In the genomic region with DNA sequence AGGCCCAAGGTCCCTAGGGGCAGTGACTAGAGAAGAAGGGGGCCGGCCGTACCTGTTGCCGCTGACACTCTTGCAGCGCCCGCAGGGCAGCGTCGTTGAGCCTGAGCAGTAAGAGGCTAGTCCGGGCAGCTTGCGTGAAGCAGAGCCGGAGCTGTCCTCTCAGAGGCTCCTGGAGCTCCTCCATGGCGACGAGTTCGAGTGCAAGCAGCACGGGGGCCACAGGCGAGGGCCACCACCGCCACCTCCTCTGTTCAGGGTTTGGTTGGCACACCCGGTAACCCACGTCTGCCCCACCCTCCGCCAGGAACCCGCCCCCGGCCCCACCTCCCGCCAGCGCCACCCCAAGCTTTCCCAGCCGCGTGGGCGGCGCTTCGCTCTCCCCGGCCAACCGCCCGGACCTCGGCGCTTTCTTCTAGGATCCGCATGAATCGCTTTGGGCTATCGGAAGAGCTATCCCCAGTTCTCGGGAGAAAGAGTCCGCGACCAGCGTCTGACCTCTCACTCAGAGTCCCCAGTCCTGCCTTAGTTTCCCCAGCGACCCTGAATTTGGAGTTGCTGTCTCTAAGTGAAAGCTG, we compare ENCODE assay signal across 8 cellular contexts. TPM values are rescaled to one million over a fixed set of nuclear protein-coding genes. Genes with fewer than 3 reads are reported as not detected.
A peak's percentile ranks its signal among the peaks of the same experiment; 100 is the strongest.
DNase-seq lines count a peak whose midpoint lies in the region; TF ChIP-seq lines count a peak whose summit lies in the region.

A gene with protein sequence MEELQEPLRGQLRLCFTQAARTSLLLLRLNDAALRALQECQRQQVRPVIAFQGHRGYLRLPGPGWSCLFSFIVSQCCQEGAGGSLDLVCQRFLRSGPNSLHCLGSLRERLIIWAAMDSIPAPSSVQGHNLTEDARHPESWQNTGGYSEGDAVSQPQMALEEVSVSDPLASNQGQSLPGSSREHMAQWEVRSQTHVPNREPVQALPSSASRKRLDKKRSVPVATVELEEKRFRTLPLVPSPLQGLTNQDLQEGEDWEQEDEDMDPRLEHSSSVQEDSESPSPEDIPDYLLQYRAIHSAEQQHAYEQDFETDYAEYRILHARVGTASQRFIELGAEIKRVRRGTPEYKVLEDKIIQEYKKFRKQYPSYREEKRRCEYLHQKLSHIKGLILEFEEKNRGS (minus strand): TSS at position 249 of the 575 bp plus-strand sequence. CDS start 65 bp downstream, at position 184.

- peaks cover 11% of the 10 kb centered on the region; the same call in 1 of the 2 replicates for H4K20me1 ChIP-seq in DOHH2 (ENCODE audit: control insufficient read depth, insufficient read depth, low read depth, low read length)
- H4K20me1 ChIP-seq in GM23248 (ENCODE audit: insufficient read depth) = no peaks in the 10 kb centered on the region

- H3K9me3 ChIP-seq in DOHH2 (ENCODE audit: control insufficient read depth, insufficient read depth, low read length) (no peaks in the 10 kb centered on the region), GM23248 (ENCODE audit: low read depth) (no peaks in the 10 kb centered on the region), SK-N-MC (ENCODE audit: low read depth, low read length) (no peaks in the 10 kb centered on the region), prostate gland (no peaks in the 10 kb centered on the region), vagina (no peaks in the 10 kb centered on the region)

- peaks cover 77% of the 10 kb centered on the region for H3K4me1 ChIP-seq in DOHH2 (ENCODE audit: control insufficient read depth, low read length)
- H3K4me1 ChIP-seq in GM23248 (ENCODE audit: insufficient read depth) = peaks cover 7% of the 10 kb centered on the region; the same call in 1 of the 2 replicates
- no peaks in the 10 kb centered on the region for H3K4me1 ChIP-seq in prostate gland (replicated peaks)
- H3K4me1 ChIP-seq in vagina = peaks cover 22% of the 10 kb centered on the region

- no peaks in the 10 kb centered on the region for H3K27me3 Mint-ChIP-seq in activated naive CD8-positive, alpha-beta T cell treated with anti-CD3 and anti-CD28 coated beads for 36 hours

- in situ Hi-C loops in GM23248 (cut with MboI) = no loop called here

- H3K36me3 Mint-ChIP-seq in activated naive CD8-positive, alpha-beta T cell treated with anti-CD3 and anti-CD28 coated beads for 36 hours = peaks cover 7% of the 10 kb centered on the region

- H3K27ac Mint-ChIP-seq in activated naive CD8-positive, alpha-beta T cell treated with anti-CD3 and anti-CD28 coated beads for 36 hours = peak within 1 kb of the TSS; percentile 96

- WGBS in GM23248 (ENCODE audit: low coverage in 1 of 2, low lambda C conversion rate in 2 of 2, missing lambda C conversion rate in 2 of 2), 2 experiments = 1 to 2% methylated on average over 32 to 41 of the region's 41 CpGs
- 2% methylated on average over 35 of the region's 41 CpGs for WGBS in prostate gland

- H3K9ac ChIP-seq in GM23248 = peak within 1 kb of the TSS; percentile 78
- H3K9ac ChIP-seq in SK-N-MC (ENCODE audit: insufficient read length) = peak within 1 kb of the TSS; percentile 82

- TF ChIP-seq CTCF in DOHH2 (IDR thresholded peaks at IDR 0.05; ENCODE audit: low read depth, low read length, poor library complexity, severe bottlenecking) (no peak), prostate gland (IDR thresholded peaks at IDR 0.05) (no peak), vagina (IDR thresholded peaks at IDR 0.05) (no peak)

- H3K4me1 Mint-ChIP-seq in activated naive CD8-positive, alpha-beta T cell treated with anti-CD3 and anti-CD28 coated beads for 36 hours = peaks cover 26% of the 10 kb centered on the region

- DNase-seq in GM23248 = peak; percentile 88
- DNase-seq in M059J (ENCODE audit: low read depth) = peak; percentile 76
- DNase-seq in SK-N-MC (ENCODE audit: low read depth, low spot score) = no peak
- peak; percentile 78 for DNase-seq in activated naive CD8-positive, alpha-beta T cell treated with anti-CD3 and anti-CD28 coated beads for 36 hours
- peak; percentile 92 for DNase-seq in cardiac septum (ENCODE audit: low spot score)
- DNase-seq in prostate gland (ENCODE audit: low spot score) = peak; percentile 83
- DNase-seq in vagina (ENCODE audit: extremely low spot score in 2 of 2) = no peak

- H3K4me3 ChIP-seq in DOHH2 (ENCODE audit: low read length) = peak within 1 kb of the TSS; percentile 95
- H3K4me3 ChIP-seq in GM23248 = peak within 1 kb of the TSS; percentile 85
- H3K4me3 ChIP-seq in SK-N-MC = peak within 1 kb of the TSS; percentile 82
- peak within 1 kb of the TSS; percentile 54 to 56 for H3K4me3 ChIP-seq in prostate gland
- H3K4me3 ChIP-seq in vagina = peak within 1 kb of the TSS; percentile 72 to 77

- H3K36me3 ChIP-seq in DOHH2 (ENCODE audit: control insufficient read depth, low read length) = peaks cover 77% of the 10 kb centered on the region
- peaks cover 15% of the 10 kb centered on the region for H3K36me3 ChIP-seq in GM23248 (ENCODE audit: low read depth)
- H3K36me3 ChIP-seq in SK-N-MC (ENCODE audit: insufficient read depth, low read length) = peaks cover 18% of the 10 kb centered on the region
- no peaks in the 10 kb centered on the region for H3K36me3 ChIP-seq in prostate gland
- peaks cover 0 to 20% of the 10 kb centered on the region in 2 donors for H3K36me3 ChIP-seq in vagina

- H3K27me3 ChIP-seq in DOHH2 (ENCODE audit: control insufficient read depth, low read length) (no peaks in the 10 kb centered on the region), GM23248 (replicated peaks; ENCODE audit: insufficient read depth) (no peaks in the 10 kb centered on the region), prostate gland (replicated peaks; ENCODE audit: insufficient read depth) (no peaks in the 10 kb centered on the region), vagina (no peaks in the 10 kb centered on the region)

- H3K9me3 Mint-ChIP-seq in activated naive CD8-positive, alpha-beta T cell treated with anti-CD3 and anti-CD28 coated beads for 36 hours = no peaks in the 10 kb centered on the region

- peaks cover 65% of the 10 kb centered on the region for H3F3A ChIP-seq in DOHH2 (ENCODE audit: control insufficient read depth, insufficient read depth)
- H3F3A ChIP-seq in GM23248 (ENCODE audit: insufficient read depth) = peaks cover 47% of the 10 kb centered on the region

- H2AFZ ChIP-seq in GM23248 = peak within 1 kb of the TSS; percentile 91

- H3K79me2 ChIP-seq in DOHH2 (ENCODE audit: control insufficient read depth, low read length) = peaks cover 86% of the 10 kb centered on the region
- no peaks in the 10 kb centered on the region for H3K79me2 ChIP-seq in GM23248 (ENCODE audit: insufficient read depth)

- peak within 1 kb of the TSS; percentile 93 for H3K4me2 ChIP-seq in DOHH2 (ENCODE audit: low read length)
- peak within 1 kb of the TSS; percentile 93 for H3K4me2 ChIP-seq in GM23248 (ENCODE audit: unreplicated experiment)

- peak within 1 kb of the TSS; percentile 86 for H3K4me3 Mint-ChIP-seq in activated naive CD8-positive, alpha-beta T cell treated with anti-CD3 and anti-CD28 coated beads for 36 hours

- TF ChIP-seq POLR2A in prostate gland (IDR thresholded peaks at IDR 0.05) (peak; percentile 83), vagina (IDR thresholded peaks at IDR 0.05) (peak in 1 of 2 donors; percentile 14)

- H3K9me2 ChIP-seq in DOHH2 (replicated peaks; ENCODE audit: control insufficient read depth, low read length) (no peaks in the 10 kb centered on the region), GM23248 (ENCODE audit: insufficient read depth) (no peaks in the 10 kb centered on the region)

- peak within 1 kb of the TSS; percentile 97 for H3K27ac ChIP-seq in DOHH2 (ENCODE audit: low read depth, low read length)
- H3K27ac ChIP-seq in GM23248 = peak within 1 kb of the TSS; percentile 64
- peak within 1 kb of the TSS; percentile 76; the same call in 1 of the 2 replicates for H3K27ac ChIP-seq in SK-N-MC
- H3K27ac ChIP-seq in prostate gland = peak within 1 kb of the TSS; percentile 93 to 97
- H3K27ac ChIP-seq in vagina = peak within 1 kb of the TSS; percentile 88

- intact Hi-C loops in cardiac septum (cut with DNase I) = no loop called here
- intact Hi-C loops in prostate gland (cut with DNase I) = no loop called here
- intact Hi-C loops in vagina (cut with DNase I) = loop anchor here (2.0 kb wide), 1 partner anchor 16 kb away; a partner anchor contains a TSS

RNA-seq across cellular contexts. Expression of the gene that starts here (rescaled TPM):
- 5.2 and 6.4 TPM in 2 replicates for total RNA-seq in GM23248 (2014; rRNA removed; shearing (Covaris generic))
- 1.4 and 1.5 TPM in 2 replicates for polyA plus RNA-seq in GM23248 (2016; fragmentation: Nextera tagmentation; extraction: Ambion mirVana)
- total RNA-seq in M059J (2014; rRNA removed; shearing (Covaris generic)) = 0.86 and 2.4 TPM in 2 replicates
- total RNA-seq in activated naive CD8-positive, alpha-beta T cell treated with anti-CD3 and anti-CD28 coated beads for 36 hours = 1 to 10 TPM; 1.4 to 2.4 TPM
- total RNA-seq in cardiac septum = 2.2 TPM
- total RNA-seq in prostate gland = 1 to 10 TPM; 4.7 to 7.7 TPM
- total RNA-seq in vagina = 15.0 TPM

Comparison
In these comparisons a context has a peak if more than half of its experiments do, and no peak if none do; other contexts are left out.
1. DNase-seq: peak in GM23248 (single experiment), M059J (single experiment), activated naive CD8-positive, alpha-beta T cell treated with anti-CD3 and anti-CD28 coated beads for 36 hours (single experiment), cardiac septum (single experiment) and prostate gland (single experiment); none in SK-N-MC (single experiment) and vagina (0 of 2).
2. Peak in every context shown above with its lines, with median percentiles within 50 percentile points of each other: H3K27ac ChIP-seq and H3K4me3 ChIP-seq.